ENCODE assay signal across 8 cellular contexts in genomic region chr1:172357753-172358152, GRCh38.
DNase-seq lines count a peak whose midpoint lies in the region; ATAC-seq, FAIRE-seq and TF ChIP-seq lines count a peak whose summit lies in the region.

No MANE protein-coding gene starts in this region.

- H2BK12ac ChIP-seq in H1 (ENCODE audit: low read depth, low read length) = peak overlapping the region; percentile 96

- H3K9ac ChIP-seq in H1 (replicated peaks in 1 of 4; ENCODE audit: extremely low read depth in 1 of 4, low read depth in 3 of 4, low read length in 3 of 4) = no peak overlapping the region

- no peaks in the 10 kb centered on the region for H3K79me1 ChIP-seq in H1 (ENCODE audit: low read depth, low read length)

- TF ChIP-seq RAD21 in H1 (IDR thresholded peaks at IDR 0.05 in 1 of 2, conservative IDR thresholded peaks at IDR 0.05 in 1 of 2; ENCODE audit: low read depth in 2 of 2, low read length in 2 of 2) = no peak

- no peak for ATAC-seq in GM19035 (IDR thresholded peaks at IDR 0.05; ENCODE audit: unreplicated experiment)
- ATAC-seq in GM19395 (IDR thresholded peaks at IDR 0.05; ENCODE audit: unreplicated experiment) = no peak

- H2AFZ ChIP-seq in H1 (ENCODE audit: low read length) = no peak overlapping the region

- H3K27me3 Mint-ChIP-seq in CD14-positive monocyte (ENCODE audit: low read depth in 3 of 3) = no peaks in the 10 kb centered on the region

- no peaks in the 10 kb centered on the region for H3K9me3 Mint-ChIP-seq in CD14-positive monocyte

- intact Hi-C loops in CD14-positive monocyte (cut with micrococcal nuclease) = no loop called here

- no peak overlapping the region for H3K27ac Mint-ChIP-seq in CD14-positive monocyte

- no peaks in the 10 kb centered on the region for H4K20me1 ChIP-seq in H1 (replicated peaks in 1 of 2; ENCODE audit: control insufficient read depth in 1 of 2, insufficient read depth in 2 of 2, low read length in 2 of 2)

- DNase-seq in SJCRH30 = peak in 1 of 2 experiments; percentile 37
- DNase-seq in H1 (ENCODE audit: low read depth in 1 of 2, low spot score in 2 of 2) = no peak
- DNase-seq in skeletal muscle cell (ENCODE audit: low read depth) = no peak
- DNase-seq in CD14-positive monocyte (ENCODE audit: low spot score) = no peak
- DNase-seq in NCI-H510A treated with DMSO at 0.1 percent for 48 hours (lab: John Stamatoyannopoulos, UW) = no peak

- no peak overlapping the region; the same call in 1 of the 2 replicates for H2AK5ac ChIP-seq in H1 (ENCODE audit: low read depth, low read length)

- H3K9me3 ChIP-seq in SJCRH30 (replicated peaks) = no peaks in the 10 kb centered on the region
- H3K9me3 ChIP-seq in H1 (ENCODE audit: insufficient read depth in 2 of 2, low read depth in 1 of 2, low read length in 1 of 2) = no peaks in the 10 kb centered on the region

- no peak for TF ChIP-seq POLR2A in H1 (IDR thresholded peaks at IDR 0.05; ENCODE audit: control extremely low read depth in 1 of 2, low read depth in 2 of 2, low read length in 2 of 2)

- POLR2A ChIA-PET in H1 (lab: Charles Lee; ENCODE audit: partially characterized antibody) = no interaction called here

- TF ChIP-seq CTCF in H1 (IDR thresholded peaks at IDR 0.05; ENCODE audit: control extremely low read depth in 1 of 3, insufficient read depth in 1 of 3, low read depth in 1 of 3, low read length in 3 of 3) (no peak), CD14-positive monocyte (IDR thresholded peaks at IDR 0.05) (no peak)

- H3K23me2 ChIP-seq in H1 (ENCODE audit: low read depth, low read length) = no peaks in the 10 kb centered on the region

- H3K4me1 Mint-ChIP-seq in CD14-positive monocyte = peaks cover 9% of the 10 kb centered on the region

- H3K4ac ChIP-seq in H1 (replicated peaks; ENCODE audit: insufficient read length, low read depth, low read length) = no peak overlapping the region

- H3K4me2 ChIP-seq in H1 (ENCODE audit: insufficient read depth in 1 of 2, low read depth in 2 of 2, low read length in 2 of 2) = peak overlapping the region in 1 of 2 experiments; percentile 41; a peak in 1 of 4 replicates

- H4K8ac ChIP-seq in H1 (ENCODE audit: extremely low read depth, insufficient read depth, low read length) = no peak overlapping the region

- 89% methylated on average over 1 of the region's 1 CpG; no CpG with 5 or more reads in 1 of the 2 experiments for WGBS in H1 (ENCODE audit: extremely low coverage in 1 of 2, insufficient coverage in 1 of 2, insufficient read length in 1 of 2, insufficient replicate concordance in 2 of 2, low coverage in 1 of 2, low lambda C conversion rate in 2 of 2, missing lambda C conversion rate in 1 of 2), 2 experiments

- H2BK120ac ChIP-seq in H1 (replicated peaks; ENCODE audit: low read depth, low read length) = peak overlapping the region; percentile 80

- H4K5ac ChIP-seq in H1 (ENCODE audit: insufficient read length, low read depth, low read length) = no peak overlapping the region

- H3K4me3 ChIP-seq in GM08714 (ENCODE audit: low read length) (peak overlapping the region; percentile 28), SJCRH30 (peak overlapping the region; percentile 23), H1 (ENCODE audit: extremely low read depth in 1 of 4, insufficient read depth in 2 of 4, low read depth in 3 of 4, low read length in 4 of 4) (no peak overlapping the region), skeletal muscle cell (ENCODE audit: low read depth, low read length) (peak overlapping the region; percentile 16)

- no peak for TF ChIP-seq EP300 in H1 (IDR thresholded peaks at IDR 0.05; ENCODE audit: borderline replicate concordance in 1 of 2, low read depth in 2 of 2, low read length in 2 of 2)

- H3K27me3 ChIP-seq in SJCRH30 (no peaks in the 10 kb centered on the region), H1 (replicated peaks in 1 of 4; ENCODE audit: control insufficient read depth in 3 of 4, extremely low read depth in 1 of 4, insufficient read depth in 3 of 4, low read length in 3 of 4) (peaks cover 0 to 2% (median 0%) of the 10 kb centered on the region in 4 experiments; a peak in 1 of 7 replicates)

- no peaks in the 10 kb centered on the region for H3K79me2 ChIP-seq in H1 (ENCODE audit: control insufficient read depth in 1 of 2, insufficient read depth in 2 of 2, low read length in 2 of 2)

- peak overlapping the region; percentile 8 for H4K91ac ChIP-seq in H1 (replicated peaks; ENCODE audit: insufficient read length, low read length)

- peaks cover 0 to 3% of the 10 kb centered on the region in 2 donors for H3K36me3 Mint-ChIP-seq in CD14-positive monocyte

- peak overlapping the region; percentile 57; the same call in 1 of the 2 replicates for H2BK5ac ChIP-seq in H1 (ENCODE audit: low read depth, low read length)

- H2BK15ac ChIP-seq in H1 (ENCODE audit: low read length) = no peak overlapping the region

- no peak overlapping the region for H3K18ac ChIP-seq in H1 (ENCODE audit: extremely low read depth, low read length)

- no peak overlapping the region for H3K14ac ChIP-seq in H1 (ENCODE audit: insufficient read length)

- CTCF ChIA-PET in H1 (lab: Charles Lee; ENCODE audit: partially characterized antibody) = interaction anchor here (1.0 to 1.7 kb wide), 3 partner anchors 13 to 59 kb away, joined by 3 to 6 read pairs (median 3); no protein-coding TSS in a partner anchor

- peak overlapping the region; percentile 62; the same call in 1 of the 2 replicates for H2BK20ac ChIP-seq in H1 (ENCODE audit: low read length)

- H3K36me3 ChIP-seq in SJCRH30 (no peaks in the 10 kb centered on the region), H1 (ENCODE audit: control insufficient read depth in 2 of 4, insufficient read depth in 4 of 4, low read length in 3 of 4) (no peaks in the 10 kb centered on the region)

- H3K56ac ChIP-seq in H1 (replicated peaks; ENCODE audit: insufficient read length, low read depth, low read length) = no peak overlapping the region

- FAIRE-seq in H1 (lab: Jason Lieb, UNC) = no peak

- no peak overlapping the region for H3K4me3 Mint-ChIP-seq in CD14-positive monocyte

- peaks cover 64% of the 10 kb centered on the region for H3K4me1 ChIP-seq in SJCRH30
- H3K4me1 ChIP-seq in H1 (replicated peaks in 1 of 4; ENCODE audit: control insufficient read depth in 3 of 4, insufficient read depth in 4 of 4, low read length in 3 of 4) = peaks cover 9 to 23% (median 16%) of the 10 kb centered on the region in 4 experiments; a peak in 6 of 7 replicates

- H3K23ac ChIP-seq in H1 (ENCODE audit: insufficient read length) = no peak overlapping the region

- peak overlapping the region; percentile 90 for H3K27ac ChIP-seq in SJCRH30
- no peak overlapping the region for H3K27ac ChIP-seq in H1 (ENCODE audit: low read depth, low read length)

TF ChIP-seq in H1, 55 proteins besides CTCF, POLR2A, EP300 and RAD21:
- TF ChIP-seq SRF (IDR thresholded peaks at IDR 0.05; ENCODE audit: low read depth, low read length) (no peak), JUN (IDR thresholded peaks at IDR 0.05; ENCODE audit: low read depth, low read length) (no peak), SP2 (IDR thresholded peaks at IDR 0.05; ENCODE audit: low read length) (no peak), ZNF274 (IDR thresholded peaks at IDR 0.05; ENCODE audit: borderline replicate concordance, extremely low read depth, low read length) (no peak), KDM1A (IDR thresholded peaks at IDR 0.05; ENCODE audit: borderline replicate concordance, low read length) (no peak), CEBPB (IDR thresholded peaks at IDR 0.05; ENCODE audit: low read depth, low read length) (no peak), MAX (IDR thresholded peaks at IDR 0.05) (no peak), CTBP2 (IDR thresholded peaks at IDR 0.05; ENCODE audit: borderline replicate concordance, insufficient read depth, insufficient read length, low read length) (no peak), SAP30 (IDR thresholded peaks at IDR 0.05; ENCODE audit: insufficient read depth, insufficient replicate concordance, low read length) (no peak), SIN3A (conservative IDR thresholded peaks at IDR 0.05 in 1 of 2, IDR thresholded peaks at IDR 0.05 in 1 of 2; ENCODE audit: low read depth in 1 of 2, low read length in 2 of 2) (no peak), TCF12 (IDR thresholded peaks at IDR 0.05; ENCODE audit: low read depth, low read length) (no peak), BACH1 (IDR thresholded peaks at IDR 0.05; ENCODE audit: low read length) (no peak), GTF2F1 (IDR thresholded peaks at IDR 0.05; ENCODE audit: borderline replicate concordance, low read depth, low read length) (no peak)

Comparison
In these comparisons a context has a peak if more than half of its experiments do, and no peak if none do; other contexts are left out.
1. H3K4me3 ChIP-seq: peak in GM08714 (single experiment), SJCRH30 (single experiment) and skeletal muscle cell (single experiment); none in H1 (0 of 4).